Comparison of ENCODE assay signal across 1 cellular context in the genomic region with DNA sequence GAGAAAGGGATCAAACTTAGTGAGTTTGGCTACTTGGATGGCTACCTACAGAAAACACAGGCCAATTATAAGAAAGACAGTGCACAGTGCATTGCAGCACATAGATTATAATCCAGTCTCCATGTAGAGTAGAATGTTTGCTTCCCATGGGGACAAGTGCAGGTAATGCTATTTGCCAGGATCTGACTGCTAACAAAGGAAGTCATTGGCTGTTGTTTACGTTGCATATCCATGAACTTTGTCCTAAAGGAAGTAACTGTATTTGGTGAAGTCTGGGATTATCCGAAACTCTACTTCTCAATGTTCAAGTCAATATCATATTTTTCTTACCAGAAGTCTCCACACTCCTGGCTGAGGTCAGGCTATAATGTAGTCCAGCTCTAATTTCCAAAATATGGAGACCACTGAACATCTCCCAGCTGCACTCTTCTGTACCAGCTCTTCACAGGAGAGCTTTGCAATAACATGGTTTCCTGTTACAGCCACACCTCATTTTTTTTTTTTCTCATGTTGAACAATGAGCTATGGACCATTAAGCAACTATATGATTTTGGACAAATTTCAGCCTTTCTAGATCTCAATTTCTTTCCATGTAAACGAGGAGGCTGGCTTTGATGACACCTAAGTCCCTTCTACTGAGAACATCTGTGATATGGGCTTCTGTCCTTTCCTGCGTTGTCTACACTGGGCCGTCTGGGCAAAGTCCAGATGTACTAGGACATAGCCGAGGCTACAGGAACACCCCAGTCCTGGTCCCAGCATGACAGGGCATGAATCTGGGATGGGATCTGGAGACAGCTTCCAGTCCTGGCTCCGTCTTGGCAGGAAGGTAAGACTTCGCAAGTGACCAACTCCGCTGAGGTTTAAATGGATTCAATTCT.
A peak's percentile ranks its signal among the peaks of the same experiment; 100 is the strongest.
TF ChIP-seq lines count a peak whose summit lies in the region.

No MANE protein-coding gene starts in this region.

TF ChIP-seq in HepG2, 621 proteins besides CTCF, POLR2A, EP300 and RAD21 (continued from another document and continues in another):
- TF ChIP-seq, protein P1, sequence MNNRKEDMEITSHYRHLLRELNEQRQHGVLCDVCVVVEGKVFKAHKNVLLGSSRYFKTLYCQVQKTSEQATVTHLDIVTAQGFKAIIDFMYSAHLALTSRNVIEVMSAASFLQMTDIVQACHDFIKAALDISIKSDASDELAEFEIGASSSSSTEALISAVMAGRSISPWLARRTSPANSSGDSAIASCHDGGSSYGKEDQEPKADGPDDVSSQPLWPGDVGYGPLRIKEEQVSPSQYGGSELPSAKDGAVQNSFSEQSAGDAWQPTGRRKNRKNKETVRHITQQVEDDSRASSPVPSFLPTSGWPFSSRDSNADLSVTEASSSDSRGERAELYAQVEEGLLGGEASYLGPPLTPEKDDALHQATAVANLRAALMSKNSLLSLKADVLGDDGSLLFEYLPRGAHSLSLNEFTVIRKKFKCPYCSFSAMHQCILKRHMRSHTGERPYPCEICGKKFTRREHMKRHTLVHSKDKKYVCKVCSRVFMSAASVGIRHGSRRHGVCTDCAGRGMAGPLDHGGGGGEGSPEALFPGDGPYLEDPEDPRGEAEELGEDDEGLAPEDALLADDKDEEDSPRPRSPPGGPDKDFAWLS (CRISPR knock-in tag; IDR thresholded peaks at IDR 0.05; ENCODE audit: borderline replicate concordance), result no peak
- no peak for TF ChIP-seq ONECUT2 (CRISPR knock-in tag; IDR thresholded peaks at IDR 0.05)
- TF ChIP-seq, protein P2, sequence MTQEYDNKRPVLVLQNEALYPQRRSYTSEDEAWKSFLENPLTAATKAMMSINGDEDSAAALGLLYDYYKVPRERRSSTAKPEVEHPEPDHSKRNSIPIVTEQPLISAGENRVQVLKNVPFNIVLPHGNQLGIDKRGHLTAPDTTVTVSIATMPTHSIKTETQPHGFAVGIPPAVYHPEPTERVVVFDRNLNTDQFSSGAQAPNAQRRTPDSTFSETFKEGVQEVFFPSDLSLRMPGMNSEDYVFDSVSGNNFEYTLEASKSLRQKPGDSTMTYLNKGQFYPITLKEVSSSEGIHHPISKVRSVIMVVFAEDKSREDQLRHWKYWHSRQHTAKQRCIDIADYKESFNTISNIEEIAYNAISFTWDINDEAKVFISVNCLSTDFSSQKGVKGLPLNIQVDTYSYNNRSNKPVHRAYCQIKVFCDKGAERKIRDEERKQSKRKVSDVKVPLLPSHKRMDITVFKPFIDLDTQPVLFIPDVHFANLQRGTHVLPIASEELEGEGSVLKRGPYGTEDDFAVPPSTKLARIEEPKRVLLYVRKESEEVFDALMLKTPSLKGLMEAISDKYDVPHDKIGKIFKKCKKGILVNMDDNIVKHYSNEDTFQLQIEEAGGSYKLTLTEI (CRISPR knock-in tag; conservative IDR thresholded peaks at IDR 0.05), result no peak
- no peak for TF ChIP-seq ZNF468 (CRISPR knock-in tag; IDR thresholded peaks at IDR 0.05)
- TF ChIP-seq SMAD9 (CRISPR knock-in tag; IDR thresholded peaks at IDR 0.05), result no peak
- no peak for TF ChIP-seq ZNF883 (CRISPR knock-in tag; IDR thresholded peaks at IDR 0.05; ENCODE audit: not compliant biosample characterization)
- TF ChIP-seq JUND (CRISPR knock-in tag; IDR thresholded peaks at IDR 0.05), result no peak
- TF ChIP-seq, protein P3, sequence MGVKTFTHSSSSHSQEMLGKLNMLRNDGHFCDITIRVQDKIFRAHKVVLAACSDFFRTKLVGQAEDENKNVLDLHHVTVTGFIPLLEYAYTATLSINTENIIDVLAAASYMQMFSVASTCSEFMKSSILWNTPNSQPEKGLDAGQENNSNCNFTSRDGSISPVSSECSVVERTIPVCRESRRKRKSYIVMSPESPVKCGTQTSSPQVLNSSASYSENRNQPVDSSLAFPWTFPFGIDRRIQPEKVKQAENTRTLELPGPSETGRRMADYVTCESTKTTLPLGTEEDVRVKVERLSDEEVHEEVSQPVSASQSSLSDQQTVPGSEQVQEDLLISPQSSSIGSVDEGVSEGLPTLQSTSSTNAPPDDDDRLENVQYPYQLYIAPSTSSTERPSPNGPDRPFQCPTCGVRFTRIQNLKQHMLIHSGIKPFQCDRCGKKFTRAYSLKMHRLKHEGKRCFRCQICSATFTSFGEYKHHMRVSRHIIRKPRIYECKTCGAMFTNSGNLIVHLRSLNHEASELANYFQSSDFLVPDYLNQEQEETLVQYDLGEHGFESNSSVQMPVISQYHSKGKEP (CRISPR knock-in tag; IDR thresholded peaks at IDR 0.05), result no peak
- TF ChIP-seq MYNN (CRISPR knock-in tag; IDR thresholded peaks at IDR 0.05; ENCODE audit: low read depth), result no peak
- TF ChIP-seq POLR2AphosphoS2 (IDR thresholded peaks at IDR 0.05; ENCODE audit: low read depth, low read length), result no peak
- no peak for TF ChIP-seq NRL (CRISPR knock-in tag; IDR thresholded peaks at IDR 0.05; ENCODE audit: borderline replicate concordance)
- TF ChIP-seq KAT7 (CRISPR knock-in tag; IDR thresholded peaks at IDR 0.05; ENCODE audit: borderline replicate concordance), result no peak
- TF ChIP-seq XBP1 (CRISPR knock-in tag; IDR thresholded peaks at IDR 0.05), result no peak
- TF ChIP-seq FLYWCH1 (CRISPR knock-in tag; IDR thresholded peaks at IDR 0.05), result no peak
- TF ChIP-seq, protein P4, sequence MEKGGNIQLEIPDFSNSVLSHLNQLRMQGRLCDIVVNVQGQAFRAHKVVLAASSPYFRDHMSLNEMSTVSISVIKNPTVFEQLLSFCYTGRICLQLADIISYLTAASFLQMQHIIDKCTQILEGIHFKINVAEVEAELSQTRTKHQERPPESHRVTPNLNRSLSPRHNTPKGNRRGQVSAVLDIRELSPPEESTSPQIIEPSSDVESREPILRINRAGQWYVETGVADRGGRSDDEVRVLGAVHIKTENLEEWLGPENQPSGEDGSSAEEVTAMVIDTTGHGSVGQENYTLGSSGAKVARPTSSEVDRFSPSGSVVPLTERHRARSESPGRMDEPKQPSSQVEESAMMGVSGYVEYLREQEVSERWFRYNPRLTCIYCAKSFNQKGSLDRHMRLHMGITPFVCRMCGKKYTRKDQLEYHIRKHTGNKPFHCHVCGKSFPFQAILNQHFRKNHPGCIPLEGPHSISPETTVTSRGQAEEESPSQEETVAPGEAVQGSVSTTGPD (CRISPR knock-in tag; IDR thresholded peaks at IDR 0.05), result peak; percentile 25; the same call in 1 of the 2 replicates
- no peak for TF ChIP-seq ATF7-NPFF (CRISPR knock-in tag; IDR thresholded peaks at IDR 0.05; ENCODE audit: low read depth)
- TF ChIP-seq, protein P5, sequence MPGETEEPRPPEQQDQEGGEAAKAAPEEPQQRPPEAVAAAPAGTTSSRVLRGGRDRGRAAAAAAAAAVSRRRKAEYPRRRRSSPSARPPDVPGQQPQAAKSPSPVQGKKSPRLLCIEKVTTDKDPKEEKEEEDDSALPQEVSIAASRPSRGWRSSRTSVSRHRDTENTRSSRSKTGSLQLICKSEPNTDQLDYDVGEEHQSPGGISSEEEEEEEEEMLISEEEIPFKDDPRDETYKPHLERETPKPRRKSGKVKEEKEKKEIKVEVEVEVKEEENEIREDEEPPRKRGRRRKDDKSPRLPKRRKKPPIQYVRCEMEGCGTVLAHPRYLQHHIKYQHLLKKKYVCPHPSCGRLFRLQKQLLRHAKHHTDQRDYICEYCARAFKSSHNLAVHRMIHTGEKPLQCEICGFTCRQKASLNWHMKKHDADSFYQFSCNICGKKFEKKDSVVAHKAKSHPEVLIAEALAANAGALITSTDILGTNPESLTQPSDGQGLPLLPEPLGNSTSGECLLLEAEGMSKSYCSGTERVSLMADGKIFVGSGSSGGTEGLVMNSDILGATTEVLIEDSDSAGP (CRISPR knock-in tag; IDR thresholded peaks at IDR 0.05; ENCODE audit: borderline replicate concordance), result no peak
- TF ChIP-seq SMAD3 (CRISPR knock-in tag; IDR thresholded peaks at IDR 0.05), result 0 out of 2 replicates have a peak, but pooled peaks have one; percentile 17
- no peak for TF ChIP-seq CCAR2 (optimal IDR thresholded peaks at IDR 0.05; ENCODE audit: low read depth, low read length)
- TF ChIP-seq GATAD1 (CRISPR knock-in tag; IDR thresholded peaks at IDR 0.05), result no peak
- TF ChIP-seq HOXA3 (CRISPR knock-in tag; IDR thresholded peaks at IDR 0.05), result no peak
- TF ChIP-seq EEA1 (CRISPR knock-in tag; IDR thresholded peaks at IDR 0.05; ENCODE audit: borderline replicate concordance), result no peak
- peak; percentile 13; the same call in 1 of the 2 replicates for TF ChIP-seq NFIC (IDR thresholded peaks at IDR 0.05; ENCODE audit: low read length)
- no peak for TF ChIP-seq ZNF766 (CRISPR knock-in tag; IDR thresholded peaks at IDR 0.05; ENCODE audit: borderline replicate concordance)
- TF ChIP-seq ZNF567 (CRISPR knock-in tag; IDR thresholded peaks at IDR 0.05; ENCODE audit: borderline replicate concordance), result no peak
- peak; percentile 51; the same call in 1 of the 2 replicates for TF ChIP-seq POGZ (CRISPR knock-in tag; IDR thresholded peaks at IDR 0.05)
- TF ChIP-seq IRF2 (CRISPR knock-in tag; IDR thresholded peaks at IDR 0.05), result no peak
- TF ChIP-seq, protein P6, sequence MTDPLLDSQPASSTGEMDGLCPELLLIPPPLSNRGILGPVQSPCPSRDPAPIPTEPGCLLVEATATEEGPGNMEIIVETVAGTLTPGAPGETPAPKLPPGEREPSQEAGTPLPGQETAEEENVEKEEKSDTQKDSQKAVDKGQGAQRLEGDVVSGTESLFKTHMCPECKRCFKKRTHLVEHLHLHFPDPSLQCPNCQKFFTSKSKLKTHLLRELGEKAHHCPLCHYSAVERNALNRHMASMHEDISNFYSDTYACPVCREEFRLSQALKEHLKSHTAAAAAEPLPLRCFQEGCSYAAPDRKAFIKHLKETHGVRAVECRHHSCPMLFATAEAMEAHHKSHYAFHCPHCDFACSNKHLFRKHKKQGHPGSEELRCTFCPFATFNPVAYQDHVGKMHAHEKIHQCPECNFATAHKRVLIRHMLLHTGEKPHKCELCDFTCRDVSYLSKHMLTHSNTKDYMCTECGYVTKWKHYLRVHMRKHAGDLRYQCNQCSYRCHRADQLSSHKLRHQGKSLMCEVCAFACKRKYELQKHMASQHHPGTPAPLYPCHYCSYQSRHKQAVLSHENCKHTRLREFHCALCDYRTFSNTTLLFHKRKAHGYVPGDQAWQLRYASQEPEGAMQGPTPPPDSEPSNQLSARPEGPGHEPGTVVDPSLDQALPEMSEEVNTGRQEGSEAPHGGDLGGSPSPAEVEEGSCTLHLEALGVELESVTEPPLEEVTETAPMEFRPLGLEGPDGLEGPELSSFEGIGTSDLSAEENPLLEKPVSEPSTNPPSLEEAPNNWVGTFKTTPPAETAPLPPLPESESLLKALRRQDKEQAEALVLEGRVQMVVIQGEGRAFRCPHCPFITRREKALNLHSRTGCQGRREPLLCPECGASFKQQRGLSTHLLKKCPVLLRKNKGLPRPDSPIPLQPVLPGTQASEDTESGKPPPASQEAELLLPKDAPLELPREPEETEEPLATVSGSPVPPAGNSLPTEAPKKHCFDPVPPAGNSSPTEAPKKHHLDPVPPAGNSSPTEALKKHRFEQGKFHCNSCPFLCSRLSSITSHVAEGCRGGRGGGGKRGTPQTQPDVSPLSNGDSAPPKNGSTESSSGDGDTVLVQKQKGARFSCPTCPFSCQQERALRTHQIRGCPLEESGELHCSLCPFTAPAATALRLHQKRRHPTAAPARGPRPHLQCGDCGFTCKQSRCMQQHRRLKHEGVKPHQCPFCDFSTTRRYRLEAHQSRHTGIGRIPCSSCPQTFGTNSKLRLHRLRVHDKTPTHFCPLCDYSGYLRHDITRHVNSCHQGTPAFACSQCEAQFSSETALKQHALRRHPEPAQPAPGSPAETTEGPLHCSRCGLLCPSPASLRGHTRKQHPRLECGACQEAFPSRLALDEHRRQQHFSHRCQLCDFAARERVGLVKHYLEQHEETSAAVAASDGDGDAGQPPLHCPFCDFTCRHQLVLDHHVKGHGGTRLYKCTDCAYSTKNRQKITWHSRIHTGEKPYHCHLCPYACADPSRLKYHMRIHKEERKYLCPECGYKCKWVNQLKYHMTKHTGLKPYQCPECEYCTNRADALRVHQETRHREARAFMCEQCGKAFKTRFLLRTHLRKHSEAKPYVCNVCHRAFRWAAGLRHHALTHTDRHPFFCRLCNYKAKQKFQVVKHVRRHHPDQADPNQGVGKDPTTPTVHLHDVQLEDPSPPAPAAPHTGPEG (CRISPR knock-in tag; IDR thresholded peaks at IDR 0.05), result no peak
- TF ChIP-seq ZNF124 (CRISPR knock-in tag; IDR thresholded peaks at IDR 0.05), result no peak
- TF ChIP-seq ZNF20 (CRISPR knock-in tag; IDR thresholded peaks at IDR 0.05), result no peak
- TF ChIP-seq, protein P7, sequence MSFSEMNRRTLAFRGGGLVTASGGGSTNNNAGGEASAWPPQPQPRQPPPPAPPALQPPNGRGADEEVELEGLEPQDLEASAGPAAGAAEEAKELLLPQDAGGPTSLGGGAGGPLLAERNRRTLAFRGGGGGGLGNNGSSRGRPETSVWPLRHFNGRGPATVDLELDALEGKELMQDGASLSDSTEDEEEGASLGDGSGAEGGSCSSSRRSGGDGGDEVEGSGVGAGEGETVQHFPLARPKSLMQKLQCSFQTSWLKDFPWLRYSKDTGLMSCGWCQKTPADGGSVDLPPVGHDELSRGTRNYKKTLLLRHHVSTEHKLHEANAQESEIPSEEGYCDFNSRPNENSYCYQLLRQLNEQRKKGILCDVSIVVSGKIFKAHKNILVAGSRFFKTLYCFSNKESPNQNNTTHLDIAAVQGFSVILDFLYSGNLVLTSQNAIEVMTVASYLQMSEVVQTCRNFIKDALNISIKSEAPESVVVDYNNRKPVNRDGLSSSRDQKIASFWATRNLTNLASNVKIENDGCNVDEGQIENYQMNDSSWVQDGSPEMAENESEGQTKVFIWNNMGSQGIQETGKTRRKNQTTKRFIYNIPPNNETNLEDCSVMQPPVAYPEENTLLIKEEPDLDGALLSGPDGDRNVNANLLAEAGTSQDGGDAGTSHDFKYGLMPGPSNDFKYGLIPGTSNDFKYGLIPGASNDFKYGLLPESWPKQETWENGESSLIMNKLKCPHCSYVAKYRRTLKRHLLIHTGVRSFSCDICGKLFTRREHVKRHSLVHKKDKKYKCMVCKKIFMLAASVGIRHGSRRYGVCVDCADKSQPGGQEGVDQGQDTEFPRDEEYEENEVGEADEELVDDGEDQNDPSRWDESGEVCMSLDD (CRISPR knock-in tag; IDR thresholded peaks at IDR 0.05; ENCODE audit: borderline replicate concordance), result no peak
- no peak for TF ChIP-seq ESRRA (CRISPR knock-in tag; IDR thresholded peaks at IDR 0.05; ENCODE audit: low read depth)
- TF ChIP-seq ZNF354B (CRISPR knock-in tag; IDR thresholded peaks at IDR 0.05), result no peak
- no peak for TF ChIP-seq SP1 (IDR thresholded peaks at IDR 0.05)
- TF ChIP-seq SP1 (CRISPR knock-in tag; IDR thresholded peaks at IDR 0.05), result no peak
- TF ChIP-seq ZNF317 (CRISPR knock-in tag; IDR thresholded peaks at IDR 0.05), result no peak
- TF ChIP-seq, protein P8, sequence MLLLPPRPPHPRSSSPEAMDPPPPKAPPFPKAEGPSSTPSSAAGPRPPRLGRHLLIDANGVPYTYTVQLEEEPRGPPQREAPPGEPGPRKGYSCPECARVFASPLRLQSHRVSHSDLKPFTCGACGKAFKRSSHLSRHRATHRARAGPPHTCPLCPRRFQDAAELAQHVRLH (CRISPR knock-in tag; IDR thresholded peaks at IDR 0.05; ENCODE audit: borderline replicate concordance, low read depth), result no peak
- no peak for TF ChIP-seq ZNF496 (CRISPR knock-in tag; IDR thresholded peaks at IDR 0.05; ENCODE audit: insufficient replicate concordance)
- TF ChIP-seq TAF1 (CRISPR knock-in tag; IDR thresholded peaks at IDR 0.05), result no peak
- no peak for TF ChIP-seq ZBTB7B (CRISPR knock-in tag; IDR thresholded peaks at IDR 0.05)
- TF ChIP-seq MAZ (IDR thresholded peaks at IDR 0.05; ENCODE audit: borderline replicate concordance, low read depth, low read length), result no peak
- TF ChIP-seq MAZ (CRISPR knock-in tag; IDR thresholded peaks at IDR 0.05; ENCODE audit: low read depth), result no peak
